In genomic region chr2:60553496-60553991, GRCh38 we compare ENCODE assay signal across 1 cellular context.
TF ChIP-seq lines count a peak whose summit lies in the region.

Gene BCL11A, minus strand, starts transcription at chr2:60553654. Its CDS starts 384 bp downstream, at chr2:60553270.

TF ChIP-seq in IMR-90, 13 proteins besides CTCF, POLR2A, EP300 and RAD21:
- TF ChIP-seq BHLHE40 (IDR thresholded peaks at IDR 0.05; ENCODE audit: low read depth, low read length) (no peak), MAZ (IDR thresholded peaks at IDR 0.05; ENCODE audit: borderline replicate concordance, low read depth, low read length) (peak; percentile 34; the same call in 1 of the 2 replicates)
